Comparison of ENCODE assay signal across 1 cellular context in genomic region chr3:101900316-101900715, GRCh38.
TF ChIP-seq lines count a peak whose summit lies in the region.

No MANE protein-coding gene starts in this region.

TF ChIP-seq in IMR-90, 13 proteins besides CTCF, POLR2A, EP300 and RAD21 (continued from another document):
- TF ChIP-seq ELK1 (IDR thresholded peaks at IDR 0.05; ENCODE audit: borderline replicate concordance, low read depth, low read length), result no peak
- TF ChIP-seq CHD1 (IDR thresholded peaks at IDR 0.05; ENCODE audit: low read depth, low read length), result no peak
- TF ChIP-seq MAFK (IDR thresholded peaks at IDR 0.05; ENCODE audit: low read depth, low read length), result no peak
- TF ChIP-seq NFE2L2 (IDR thresholded peaks at IDR 0.05; ENCODE audit: low read depth, low read length), result no peak
- TF ChIP-seq MXI1 (IDR thresholded peaks at IDR 0.05; ENCODE audit: borderline replicate concordance, low read depth, low read length), result no peak
- TF ChIP-seq CEBPB (IDR thresholded peaks at IDR 0.05; ENCODE audit: low read depth, low read length), result no peak
- no peak for TF ChIP-seq SMC3 (IDR thresholded peaks at IDR 0.05; ENCODE audit: low read depth, low read length)
- TF ChIP-seq RCOR1 (IDR thresholded peaks at IDR 0.05; ENCODE audit: insufficient replicate concordance, low read length), result no peak
